8 cellular contexts compared by ENCODE assay signal in the genomic region with DNA sequence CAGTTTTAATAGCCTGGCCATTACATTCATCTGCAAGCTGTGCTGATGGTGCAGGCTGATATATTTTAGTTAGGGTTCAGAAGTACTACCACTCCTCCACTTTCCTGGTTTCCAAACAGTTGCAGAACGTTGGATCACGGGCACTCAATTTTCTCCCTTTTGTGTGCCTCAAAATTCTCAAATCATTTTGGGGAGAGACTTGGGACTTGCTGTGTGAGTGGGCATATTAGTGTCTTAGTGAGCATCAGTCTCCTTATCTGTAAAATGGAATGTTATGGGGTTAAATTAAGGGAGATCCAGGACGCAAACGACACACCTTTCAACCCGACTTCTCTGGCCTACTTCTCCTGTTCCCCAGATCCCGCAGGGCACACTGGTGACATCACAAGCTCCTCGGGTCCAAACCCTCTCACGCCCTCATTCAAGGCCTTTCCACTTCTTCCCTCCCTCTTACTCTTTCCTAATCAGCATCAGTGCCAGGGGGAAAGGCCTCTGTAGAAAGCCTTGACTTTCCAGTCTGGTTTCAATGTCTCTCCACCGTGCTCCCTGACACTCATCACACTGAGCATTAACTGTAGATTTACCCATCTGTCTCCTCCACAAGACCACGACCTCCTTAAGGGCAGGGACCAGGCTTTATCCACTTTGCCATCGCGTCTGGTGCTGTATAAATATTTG. TPM values are rescaled to one million over a fixed set of nuclear protein-coding genes. Genes with fewer than 3 reads are reported as not detected.
DNase-seq lines count a peak whose midpoint lies in the region; ATAC-seq and TF ChIP-seq lines count a peak whose summit lies in the region.

No MANE protein-coding gene starts in this region.

- H2AFZ ChIP-seq in SU-DHL-6 (ENCODE audit: low read depth, low read length, severe bottlenecking), result peak overlapping the region; percentile 81

- H3K79me2 ChIP-seq in SU-DHL-6 (ENCODE audit: insufficient read depth, low read length), result peaks cover 34% of the 10 kb centered on the region

- H3K9me3 Mint-ChIP-seq in CD14-positive monocyte (peaks cover 0 to 2% (median 0%) of the 10 kb centered on the region in 7 donors), endodermal cell (no peaks in the 10 kb centered on the region), type B pancreatic cell (no peaks in the 10 kb centered on the region)

- TF ChIP-seq CTCF in CD14-positive monocyte (IDR thresholded peaks at IDR 0.05) (no peak), SU-DHL-6 (IDR thresholded peaks at IDR 0.05; ENCODE audit: insufficient read depth, low read length, poor library complexity, severe bottlenecking) (no peak), endodermal cell (conservative IDR thresholded peaks at IDR 0.05) (no peak), mucosa of descending colon (IDR thresholded peaks at IDR 0.05) (no peak), type B pancreatic cell (conservative IDR thresholded peaks at IDR 0.05) (no peak)

- peaks cover 7% of the 10 kb centered on the region; the same call in 1 of the 2 replicates for H3K36me3 ChIP-seq in SU-DHL-6 (ENCODE audit: low read length)
- peaks cover 11% of the 10 kb centered on the region for H3K36me3 ChIP-seq in endodermal cell (ENCODE audit: control insufficient read depth, insufficient read depth, low read length)
- H3K36me3 ChIP-seq in mucosa of descending colon (ENCODE audit: low read depth), result no peaks in the 10 kb centered on the region

- H3K9me3 ChIP-seq in SU-DHL-6 (ENCODE audit: insufficient read depth, low read length) (no peaks in the 10 kb centered on the region), endodermal cell (ENCODE audit: control insufficient read depth, low read length) (no peaks in the 10 kb centered on the region), mucosa of descending colon (no peaks in the 10 kb centered on the region)

- peaks cover 21% of the 10 kb centered on the region for H3F3A ChIP-seq in SU-DHL-6 (ENCODE audit: insufficient read depth)

- peaks cover 5% of the 10 kb centered on the region for H3K4me1 ChIP-seq in endodermal cell (ENCODE audit: control insufficient read depth, insufficient read depth, low read length)
- H3K4me1 ChIP-seq in mucosa of descending colon (ENCODE audit: low read depth), result peaks cover 11% of the 10 kb centered on the region

- H3K4me3 Mint-ChIP-seq in CD14-positive monocyte (peak overlapping the region; percentile 78 to 88), endodermal cell (peak overlapping the region; percentile 98), type B pancreatic cell (peak overlapping the region; percentile 88)

- WGBS in endodermal cell (ENCODE audit: insufficient coverage in 1 of 2, insufficient read length in 1 of 2), 2 experiments, result 67 to 69% methylated on average over 3 to 12 of the region's 12 CpGs

- no peaks in the 10 kb centered on the region; the same call in 1 of the 2 replicates for H4K20me1 ChIP-seq in SU-DHL-6 (ENCODE audit: low read depth, low read length)

- peak overlapping the region; percentile 64 for H3K4me2 ChIP-seq in SU-DHL-6 (ENCODE audit: low read depth, low read length, poor library complexity, severe bottlenecking)

- ATAC-seq in mucosa of descending colon, result peak; percentile 2
- no peak for ATAC-seq in GM21619 (IDR thresholded peaks at IDR 0.05; ENCODE audit: unreplicated experiment)

- H3K4me3 ChIP-seq in SU-DHL-6 (ENCODE audit: insufficient read depth, low read length, poor library complexity, severe bottlenecking) (peak overlapping the region; percentile 64), endodermal cell (ENCODE audit: low read length) (peak overlapping the region; percentile 88), mucosa of descending colon (peak overlapping the region; percentile 69)

- peak overlapping the region; percentile 50 for H3K27ac ChIP-seq in SU-DHL-6 (ENCODE audit: low read depth, low read length)
- H3K27ac ChIP-seq in endodermal cell (ENCODE audit: low read depth, low read length), result peak overlapping the region; percentile 98

- H3K9me2 ChIP-seq in SU-DHL-6 (replicated peaks; ENCODE audit: insufficient read depth, low read length), result no peaks in the 10 kb centered on the region

- DNase-seq in CD14-positive monocyte (ENCODE audit: low spot score), result no peak
- peak; percentile 11 for DNase-seq in HK-2 (ENCODE audit: unreplicated experiment)
- DNase-seq in endodermal cell, result peak; percentile 58
- DNase-seq in mucosa of descending colon, result peak; percentile 52 to 70 (median 54)
- no peak for DNase-seq in type B pancreatic cell (ENCODE audit: extremely low spot score, unreplicated experiment)
- no peak for DNase-seq in NOMO-1 treated with dmso at 0.1 percent for 144 hours (lab: John Stamatoyannopoulos, UW; ENCODE audit: unreplicated experiment)

- intact Hi-C loops in CD14-positive monocyte (cut with micrococcal nuclease) (loop anchor here in 1 of 2 donors (5.0 to 10.0 kb wide), 2 partner anchors 79 to 293 kb away; partner anchors contain the start of gene DYRK1A), mucosa of descending colon (cut with DNase I, micrococcal nuclease) (no loop called here)

- H3K27me3 ChIP-seq in SU-DHL-6 (ENCODE audit: low read length) (no peaks in the 10 kb centered on the region), endodermal cell (ENCODE audit: control insufficient read depth, insufficient read depth, low read length, poor library complexity, severe bottlenecking) (no peaks in the 10 kb centered on the region)

- H3K36me3 Mint-ChIP-seq in CD14-positive monocyte (peaks cover 14 to 16% of the 10 kb centered on the region in 2 donors), endodermal cell (ENCODE audit: low read depth) (peaks cover 18% of the 10 kb centered on the region), type B pancreatic cell (peaks cover 19% of the 10 kb centered on the region)

- H3K27ac Mint-ChIP-seq in CD14-positive monocyte (peak overlapping the region; percentile 66 to 95 (median 86)), endodermal cell (peak overlapping the region; percentile 90), type B pancreatic cell (peak overlapping the region; percentile 95)

- H3K27me3 Mint-ChIP-seq in CD14-positive monocyte (ENCODE audit: low read depth in 3 of 3) (peaks cover 0 to 4% (median 1%) of the 10 kb centered on the region in 3 donors), endodermal cell (ENCODE audit: insufficient read depth) (peaks cover 16% of the 10 kb centered on the region), type B pancreatic cell (no peaks in the 10 kb centered on the region)

- H3K4me1 Mint-ChIP-seq in CD14-positive monocyte, result peaks cover 30% of the 10 kb centered on the region
- peaks cover 31% of the 10 kb centered on the region for H3K4me1 Mint-ChIP-seq in endodermal cell
- peaks cover 36% of the 10 kb centered on the region for H3K4me1 Mint-ChIP-seq in type B pancreatic cell (ENCODE audit: unreplicated experiment)

- peak overlapping the region; percentile 85 for H3K9ac ChIP-seq in SU-DHL-6 (ENCODE audit: low read length)
- H3K9ac ChIP-seq in endodermal cell (ENCODE audit: extremely low read depth, low read length, poor library complexity, severe bottlenecking), result peak overlapping the region; percentile 62

RNA-seq across cellular contexts. Expression of gene PIGP, which starts 1.2 kb away (rescaled TPM):
- 10 to 100 TPM; 10.6 to 17.6 TPM for polyA plus RNA-seq in CD14-positive monocyte
- total RNA-seq in endodermal cell (10 to 100 TPM; 28.3 to 29.4 TPM), mucosa of descending colon (10 to 100 TPM; 15.2 to 20.2 (median 19.7) TPM), type B pancreatic cell (ENCODE audit: low replicate concordance) (18.8 and 20.5 TPM in 2 replicates)
- 26.5 TPM for polyA plus RNA-seq in endodermal cell (2013, experiment 1 of 2)
- polyA plus RNA-seq in endodermal cell (2013, experiment 2 of 2), result 21.5 TPM

RNA-seq across cellular contexts. Expression of gene TTC3, which starts 1.4 kb away (rescaled TPM):
- 10 to 100 TPM in 1 of 2 donors, 1 to 10 TPM in 1; 9.6 to 17.9 TPM for polyA plus RNA-seq in CD14-positive monocyte
- total RNA-seq in endodermal cell (100 to 1,000 TPM; 184 to 273 TPM), mucosa of descending colon (100 to 1,000 TPM in 1 of 3 donors, 10 to 100 TPM in 2; 67.2 to 126 (median 98.1) TPM), type B pancreatic cell (ENCODE audit: low replicate concordance) (163 and 203 TPM in 2 replicates)
- polyA plus RNA-seq in endodermal cell (2013, experiment 1 of 2), result 237 TPM
- polyA plus RNA-seq in endodermal cell (2013, experiment 2 of 2), result 243 TPM

Comparison
In these comparisons a context has a peak if more than half of its experiments do, and no peak if none do; other contexts are left out.
1. DNase-seq: peak in HK-2 (single experiment), endodermal cell (single experiment) and mucosa of descending colon (3 of 3); none in CD14-positive monocyte (single experiment), type B pancreatic cell (single experiment) and NOMO-1 treated with dmso at 0.1 percent for 144 hours (single experiment).
2. Peak in every context shown above with its lines, with median percentiles within 50 percentile points of each other: H3K27ac Mint-ChIP-seq, H3K4me3 Mint-ChIP-seq and H3K4me3 ChIP-seq.